1 cellular context compared by ENCODE assay signal in the genomic region with DNA sequence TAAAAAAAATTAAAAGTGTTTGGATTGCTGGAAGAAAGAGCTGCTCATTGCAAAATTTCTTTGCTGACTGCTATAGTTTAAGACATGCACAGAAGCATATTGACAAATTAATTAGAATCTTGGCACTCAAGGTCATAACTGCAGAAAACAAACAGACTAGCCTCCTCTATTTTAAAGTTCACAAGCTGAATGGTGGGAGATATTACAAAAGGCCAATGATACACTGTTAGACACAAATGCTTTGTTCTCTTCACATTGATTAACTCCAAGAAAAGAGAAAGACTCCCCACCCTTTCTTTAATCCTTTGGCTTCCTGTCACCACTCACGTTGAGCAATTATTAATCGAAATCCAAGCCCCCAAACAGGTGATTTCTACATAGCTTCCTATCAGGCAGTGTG.
A peak's percentile ranks its signal among the peaks of the same experiment; 100 is the strongest.
TF ChIP-seq lines count a peak whose summit lies in the region.

No MANE protein-coding gene starts in this region.

TF ChIP-seq in HepG2, 621 proteins besides CTCF, POLR2A, EP300 and RAD21 (continued from another document):
- TF ChIP-seq, protein P1, sequence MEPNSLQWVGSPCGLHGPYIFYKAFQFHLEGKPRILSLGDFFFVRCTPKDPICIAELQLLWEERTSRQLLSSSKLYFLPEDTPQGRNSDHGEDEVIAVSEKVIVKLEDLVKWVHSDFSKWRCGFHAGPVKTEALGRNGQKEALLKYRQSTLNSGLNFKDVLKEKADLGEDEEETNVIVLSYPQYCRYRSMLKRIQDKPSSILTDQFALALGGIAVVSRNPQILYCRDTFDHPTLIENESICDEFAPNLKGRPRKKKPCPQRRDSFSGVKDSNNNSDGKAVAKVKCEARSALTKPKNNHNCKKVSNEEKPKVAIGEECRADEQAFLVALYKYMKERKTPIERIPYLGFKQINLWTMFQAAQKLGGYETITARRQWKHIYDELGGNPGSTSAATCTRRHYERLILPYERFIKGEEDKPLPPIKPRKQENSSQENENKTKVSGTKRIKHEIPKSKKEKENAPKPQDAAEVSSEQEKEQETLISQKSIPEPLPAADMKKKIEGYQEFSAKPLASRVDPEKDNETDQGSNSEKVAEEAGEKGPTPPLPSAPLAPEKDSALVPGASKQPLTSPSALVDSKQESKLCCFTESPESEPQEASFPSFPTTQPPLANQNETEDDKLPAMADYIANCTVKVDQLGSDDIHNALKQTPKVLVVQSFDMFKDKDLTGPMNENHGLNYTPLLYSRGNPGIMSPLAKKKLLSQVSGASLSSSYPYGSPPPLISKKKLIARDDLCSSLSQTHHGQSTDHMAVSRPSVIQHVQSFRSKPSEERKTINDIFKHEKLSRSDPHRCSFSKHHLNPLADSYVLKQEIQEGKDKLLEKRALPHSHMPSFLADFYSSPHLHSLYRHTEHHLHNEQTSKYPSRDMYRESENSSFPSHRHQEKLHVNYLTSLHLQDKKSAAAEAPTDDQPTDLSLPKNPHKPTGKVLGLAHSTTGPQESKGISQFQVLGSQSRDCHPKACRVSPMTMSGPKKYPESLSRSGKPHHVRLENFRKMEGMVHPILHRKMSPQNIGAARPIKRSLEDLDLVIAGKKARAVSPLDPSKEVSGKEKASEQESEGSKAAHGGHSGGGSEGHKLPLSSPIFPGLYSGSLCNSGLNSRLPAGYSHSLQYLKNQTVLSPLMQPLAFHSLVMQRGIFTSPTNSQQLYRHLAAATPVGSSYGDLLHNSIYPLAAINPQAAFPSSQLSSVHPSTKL (CRISPR knock-in tag; IDR thresholded peaks at IDR 0.05), result peak; percentile 63
- TF ChIP-seq CEBPZ (IDR thresholded peaks at IDR 0.05; ENCODE audit: low read length) (no peak), MTF2 (CRISPR knock-in tag; IDR thresholded peaks at IDR 0.05; ENCODE audit: borderline replicate concordance) (no peak), BORCS8-MEF2B (CRISPR knock-in tag; IDR thresholded peaks at IDR 0.05) (no peak), ZFP36L2 (CRISPR knock-in tag; IDR thresholded peaks at IDR 0.05) (no peak), GABPB1 (CRISPR knock-in tag; IDR thresholded peaks at IDR 0.05) (no peak), SNAI1 (CRISPR knock-in tag; IDR thresholded peaks at IDR 0.05; ENCODE audit: borderline replicate concordance) (no peak), ZGPAT (CRISPR knock-in tag; IDR thresholded peaks at IDR 0.05) (no peak; the same call in 1 of the 2 replicates), ZNF207 (IDR thresholded peaks at IDR 0.05; ENCODE audit: borderline replicate concordance) (no peak), IRF1 (CRISPR knock-in tag; IDR thresholded peaks at IDR 0.05; ENCODE audit: low read depth) (no peak), PRMT3 (CRISPR knock-in tag; IDR thresholded peaks at IDR 0.05; ENCODE audit: borderline replicate concordance, low read depth) (no peak), ZNF205 (CRISPR knock-in tag; IDR thresholded peaks at IDR 0.05) (no peak), SOX5 (CRISPR knock-in tag; IDR thresholded peaks at IDR 0.05; ENCODE audit: borderline replicate concordance) (peak; percentile 75), ARID3A (IDR thresholded peaks at IDR 0.05; ENCODE audit: low read depth, low read length) (peak; percentile 51; the same call in 1 of the 2 replicates), ZBTB3 (CRISPR knock-in tag; IDR thresholded peaks at IDR 0.05; ENCODE audit: borderline replicate concordance, low read depth) (no peak), CENPX (CRISPR knock-in tag; IDR thresholded peaks at IDR 0.05) (no peak), NFYC (CRISPR knock-in tag; IDR thresholded peaks at IDR 0.05) (no peak), TP53 (CRISPR knock-in tag; conservative IDR thresholded peaks at IDR 0.05) (no peak), THRA (CRISPR knock-in tag; IDR thresholded peaks at IDR 0.05; ENCODE audit: borderline replicate concordance) (no peak), TAF15 (IDR thresholded peaks at IDR 0.05; ENCODE audit: low read depth, low read length, poor library complexity, severe bottlenecking) (no peak), ZNF326 (CRISPR knock-in tag; IDR thresholded peaks at IDR 0.05; ENCODE audit: borderline replicate concordance) (no peak), DNMT3B (CRISPR knock-in tag; conservative IDR thresholded peaks at IDR 0.05) (no peak), ETV5 (CRISPR knock-in tag; IDR thresholded peaks at IDR 0.05; ENCODE audit: borderline replicate concordance) (peak; percentile 19; the same call in 1 of the 2 replicates), POLR2AphosphoS5 (IDR thresholded peaks at IDR 0.05; ENCODE audit: low read depth, low read length) (no peak), MAZ (IDR thresholded peaks at IDR 0.05; ENCODE audit: borderline replicate concordance, low read depth, low read length) (no peak), MAZ (CRISPR knock-in tag; IDR thresholded peaks at IDR 0.05; ENCODE audit: low read depth) (no peak)
- TF ChIP-seq, protein P2, sequence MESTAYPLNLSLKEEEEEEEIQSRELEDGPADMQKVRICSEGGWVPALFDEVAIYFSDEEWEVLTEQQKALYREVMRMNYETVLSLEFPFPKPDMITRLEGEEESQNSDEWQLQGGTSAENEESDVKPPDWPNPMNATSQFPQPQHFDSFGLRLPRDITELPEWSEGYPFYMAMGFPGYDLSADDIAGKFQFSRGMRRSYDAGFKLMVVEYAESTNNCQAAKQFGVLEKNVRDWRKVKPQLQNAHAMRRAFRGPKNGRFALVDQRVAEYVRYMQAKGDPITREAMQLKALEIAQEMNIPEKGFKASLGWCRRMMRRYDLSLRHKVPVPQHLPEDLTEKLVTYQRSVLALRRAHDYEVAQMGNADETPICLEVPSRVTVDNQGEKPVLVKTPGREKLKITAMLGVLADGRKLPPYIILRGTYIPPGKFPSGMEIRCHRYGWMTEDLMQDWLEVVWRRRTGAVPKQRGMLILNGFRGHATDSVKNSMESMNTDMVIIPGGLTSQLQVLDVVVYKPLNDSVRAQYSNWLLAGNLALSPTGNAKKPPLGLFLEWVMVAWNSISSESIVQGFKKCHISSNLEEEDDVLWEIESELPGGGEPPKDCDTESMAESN (CRISPR knock-in tag; conservative IDR thresholded peaks at IDR 0.05), result no peak
- TF ChIP-seq, protein P3, sequence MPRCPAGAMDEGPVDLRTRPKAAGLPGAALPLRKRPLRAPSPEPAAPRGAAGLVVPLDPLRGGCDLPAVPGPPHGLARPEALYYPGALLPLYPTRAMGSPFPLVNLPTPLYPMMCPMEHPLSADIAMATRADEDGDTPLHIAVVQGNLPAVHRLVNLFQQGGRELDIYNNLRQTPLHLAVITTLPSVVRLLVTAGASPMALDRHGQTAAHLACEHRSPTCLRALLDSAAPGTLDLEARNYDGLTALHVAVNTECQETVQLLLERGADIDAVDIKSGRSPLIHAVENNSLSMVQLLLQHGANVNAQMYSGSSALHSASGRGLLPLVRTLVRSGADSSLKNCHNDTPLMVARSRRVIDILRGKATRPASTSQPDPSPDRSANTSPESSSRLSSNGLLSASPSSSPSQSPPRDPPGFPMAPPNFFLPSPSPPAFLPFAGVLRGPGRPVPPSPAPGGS (CRISPR knock-in tag; IDR thresholded peaks at IDR 0.05), result no peak
TF ChIP-seq in HepG2: peak in this region for 21.
